1 cellular context compared by ENCODE assay signal in the genomic region with DNA sequence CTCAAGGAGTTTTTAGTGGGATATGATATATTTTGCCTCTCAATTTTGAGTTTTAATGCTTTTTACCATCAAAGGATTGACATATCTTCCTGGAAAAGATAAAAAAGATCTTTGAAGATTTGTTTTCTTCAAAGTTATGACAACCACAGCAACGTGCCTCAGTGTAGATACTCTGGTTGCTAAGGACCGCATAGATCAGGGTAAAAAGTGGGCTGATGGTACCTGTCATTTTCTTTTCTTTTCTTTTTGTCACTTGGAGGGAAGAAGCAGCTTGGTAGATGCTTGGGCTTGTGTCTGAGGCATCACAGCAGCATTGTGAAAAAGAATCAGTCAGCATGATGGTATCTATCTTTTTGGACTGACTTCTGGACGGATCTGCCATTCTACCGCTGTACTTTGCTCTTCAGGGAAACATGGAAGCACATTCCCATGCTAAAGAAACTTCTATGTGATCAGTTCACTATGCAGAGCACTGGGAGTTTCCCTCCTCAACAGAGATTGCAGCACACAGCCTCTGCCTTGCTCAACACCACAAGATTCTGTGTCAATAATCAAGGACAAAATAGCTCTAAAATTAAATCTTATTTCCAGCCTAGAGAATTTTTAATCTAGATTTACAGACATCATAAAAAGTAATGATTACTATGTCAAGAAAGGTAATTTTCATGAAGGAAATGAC.
TF ChIP-seq lines count a peak whose summit lies in the region.

No MANE protein-coding gene starts in this region.

TF ChIP-seq in GM12878, 131 proteins besides CTCF, POLR2A, EP300 and RAD21 (continued from another document):
- TF ChIP-seq SMARCA5 (IDR thresholded peaks at IDR 0.05), result no peak
- TF ChIP-seq MEF2B (IDR thresholded peaks at IDR 0.05; ENCODE audit: partially characterized antibody, poor library complexity, severe bottlenecking), result no peak
- no peak for TF ChIP-seq NFIC (IDR thresholded peaks at IDR 0.05; ENCODE audit: low read depth, low read length)
- no peak for TF ChIP-seq IKZF1 (conservative IDR thresholded peaks at IDR 0.05)
- TF ChIP-seq, protein P1, sequence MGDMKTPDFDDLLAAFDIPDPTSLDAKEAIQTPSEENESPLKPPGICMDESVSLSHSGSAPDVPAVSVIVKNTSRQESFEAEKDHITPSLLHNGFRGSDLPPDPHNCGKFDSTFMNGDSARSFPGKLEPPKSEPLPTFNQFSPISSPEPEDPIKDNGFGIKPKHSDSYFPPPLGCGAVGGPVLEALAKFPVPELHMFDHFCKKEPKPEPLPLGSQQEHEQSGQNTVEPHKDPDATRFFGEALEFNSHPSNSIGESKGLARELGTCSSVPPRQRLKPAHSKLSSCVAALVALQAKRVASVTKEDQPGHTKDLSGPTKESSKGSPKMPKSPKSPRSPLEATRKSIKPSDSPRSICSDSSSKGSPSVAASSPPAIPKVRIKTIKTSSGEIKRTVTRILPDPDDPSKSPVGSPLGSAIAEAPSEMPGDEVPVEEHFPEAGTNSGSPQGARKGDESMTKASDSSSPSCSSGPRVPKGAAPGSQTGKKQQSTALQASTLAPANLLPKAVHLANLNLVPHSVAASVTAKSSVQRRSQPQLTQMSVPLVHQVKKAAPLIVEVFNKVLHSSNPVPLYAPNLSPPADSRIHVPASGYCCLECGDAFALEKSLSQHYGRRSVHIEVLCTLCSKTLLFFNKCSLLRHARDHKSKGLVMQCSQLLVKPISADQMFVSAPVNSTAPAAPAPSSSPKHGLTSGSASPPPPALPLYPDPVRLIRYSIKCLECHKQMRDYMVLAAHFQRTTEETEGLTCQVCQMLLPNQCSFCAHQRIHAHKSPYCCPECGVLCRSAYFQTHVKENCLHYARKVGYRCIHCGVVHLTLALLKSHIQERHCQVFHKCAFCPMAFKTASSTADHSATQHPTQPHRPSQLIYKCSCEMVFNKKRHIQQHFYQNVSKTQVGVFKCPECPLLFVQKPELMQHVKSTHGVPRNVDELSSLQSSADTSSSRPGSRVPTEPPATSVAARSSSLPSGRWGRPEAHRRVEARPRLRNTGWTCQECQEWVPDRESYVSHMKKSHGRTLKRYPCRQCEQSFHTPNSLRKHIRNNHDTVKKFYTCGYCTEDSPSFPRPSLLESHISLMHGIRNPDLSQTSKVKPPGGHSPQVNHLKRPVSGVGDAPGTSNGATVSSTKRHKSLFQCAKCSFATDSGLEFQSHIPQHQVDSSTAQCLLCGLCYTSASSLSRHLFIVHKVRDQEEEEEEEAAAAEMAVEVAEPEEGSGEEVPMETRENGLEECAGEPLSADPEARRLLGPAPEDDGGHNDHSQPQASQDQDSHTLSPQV (IDR thresholded peaks at IDR 0.05), result no peak
- TF ChIP-seq MYB (IDR thresholded peaks at IDR 0.05; ENCODE audit: borderline replicate concordance, low read depth, low read length), result no peak
